13 cellular contexts compared by ENCODE assay signal in the genomic region with DNA sequence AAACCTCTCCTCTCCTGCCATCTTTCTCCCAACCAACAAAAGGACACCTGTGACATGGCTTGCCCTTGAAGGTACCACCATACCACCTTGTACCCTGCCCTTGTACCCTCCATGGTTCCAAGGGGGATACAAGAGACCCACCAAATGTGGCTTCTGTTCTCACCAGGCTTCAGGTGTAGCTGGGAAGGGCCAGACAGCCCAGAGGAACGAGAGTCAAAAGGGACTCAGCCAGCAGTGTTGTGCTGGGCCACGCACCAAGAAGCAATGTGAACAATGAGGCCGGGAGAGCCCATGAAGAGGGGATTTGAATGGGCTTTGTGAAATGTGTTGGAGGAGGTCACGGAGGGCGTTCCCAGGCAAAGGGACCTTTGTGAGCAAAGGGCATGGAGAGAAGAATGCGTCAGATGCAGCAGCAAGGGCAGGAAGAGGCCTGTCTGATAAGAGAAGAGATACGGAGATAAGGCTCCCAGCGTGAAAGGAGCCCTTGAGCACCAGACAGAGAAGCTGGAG. TPM values are rescaled to one million over a fixed set of nuclear protein-coding genes. Genes with fewer than 3 reads are reported as not detected.
A peak's percentile ranks its signal among the peaks of the same experiment; 100 is the strongest.
DNase-seq lines count a peak whose midpoint lies in the region; ATAC-seq and TF ChIP-seq lines count a peak whose summit lies in the region.
"Had no signal": no experiment of that assay in that cellular context is flagged by ENCODE, and none has a peak within 500 bp of the region (broad histone marks: within the 10 kb centered on the region; RNA-seq: fewer than 3 reads in every experiment).

No MANE protein-coding gene starts in this region.

- peak; percentile 25 for DNase-seq in A172 (ENCODE audit: low spot score)
- DNase-seq in HuH-7.5 (ENCODE audit: low spot score): peak; percentile 27
- DNase-seq in activated T-cell treated with anti-CD3 and anti-CD28 coated beads, Interleukin-2, amount 50 U/mL, for 72 hours: peak in 1 of 2 donors; percentile 15
- no peak for DNase-seq in immature natural killer cell
- no peak for DNase-seq in NCI-H345 (lab: John Stamatoyannopoulos, UW)
- DNase-seq in substantia nigra (lab: John Stamatoyannopoulos, UW): no peak
- no peak for DNase-seq in body of pancreas
- DNase-seq in G401 (ENCODE audit: low spot score): no peak
- DNase-seq: NCI-H1930, psoas muscle had no signal

- no peaks in the 10 kb centered on the region for H3K36me3 Mint-ChIP-seq in activated T-cell treated with anti-CD3 and anti-CD28 coated beads, Interleukin-2, amount 50 U/mL, for 72 hours (ENCODE audit: insufficient read depth in 2 of 2)
- no peaks in the 10 kb centered on the region for H3K36me3 Mint-ChIP-seq in immature natural killer cell

- H3K36me3 ChIP-seq in body of pancreas (replicated peaks in 1 of 2; ENCODE audit: insufficient read depth in 1 of 2, low read depth in 2 of 2): no peaks in the 10 kb centered on the region
- H3K36me3 ChIP-seq: BLaER1 treated with 17β-estradiol and CSF1 and Interleukin-3, amounts not matched to agents 10 nM and 100 nM had no signal

- no peak for TF ChIP-seq CTCF in body of pancreas (IDR thresholded peaks at IDR 0.05)

- H3K4me1 Mint-ChIP-seq in activated T-cell treated with anti-CD3 and anti-CD28 coated beads, Interleukin-2, amount 50 U/mL, for 72 hours (ENCODE audit: low read depth): peaks cover 14% of the 10 kb centered on the region
- peaks cover 60 to 71% of the 10 kb centered on the region in 2 donors for H3K4me1 Mint-ChIP-seq in immature natural killer cell

- no peaks in the 10 kb centered on the region for H3K27me3 Mint-ChIP-seq in activated T-cell treated with anti-CD3 and anti-CD28 coated beads, Interleukin-2, amount 50 U/mL, for 72 hours (ENCODE audit: low read depth)
- H3K27me3 Mint-ChIP-seq in immature natural killer cell (ENCODE audit: low read depth in 3 of 3): peaks cover 5 to 22% (median 19%) of the 10 kb centered on the region in 3 donors

- no peak for TF ChIP-seq POLR2A in body of pancreas (IDR thresholded peaks at IDR 0.05)

- no peaks in the 10 kb centered on the region for H3K9me3 ChIP-seq in body of pancreas
- H3K9me3 ChIP-seq: BLaER1 treated with 17β-estradiol and CSF1 and Interleukin-3, amounts not matched to agents 10 nM and 100 nM; psoas muscle had no signal

- H3K9me3 Mint-ChIP-seq in activated T-cell treated with anti-CD3 and anti-CD28 coated beads, Interleukin-2, amount 50 U/mL, for 72 hours: no peaks in the 10 kb centered on the region
- H3K9me3 Mint-ChIP-seq in immature natural killer cell: no peaks in the 10 kb centered on the region

- no peaks in the 10 kb centered on the region for H3K27me3 ChIP-seq in body of pancreas
- H3K27me3 ChIP-seq: BLaER1 treated with 17β-estradiol and CSF1 and Interleukin-3, amounts not matched to agents 10 nM and 100 nM had no signal

- in situ Hi-C loops in G401 (cut with HindIII; ENCODE audit: low sequenced_read_pairs): no loop called here

- peak overlapping the region; percentile 53 to 55 for H3K4me3 Mint-ChIP-seq in activated T-cell treated with anti-CD3 and anti-CD28 coated beads, Interleukin-2, amount 50 U/mL, for 72 hours
- peak overlapping the region; percentile 46 to 88 (median 65) for H3K4me3 Mint-ChIP-seq in immature natural killer cell

- peak overlapping the region; percentile 45 for H3K27ac Mint-ChIP-seq in activated T-cell treated with anti-CD3 and anti-CD28 coated beads, Interleukin-2, amount 50 U/mL, for 72 hours
- peak overlapping the region; percentile 90 to 97 (median 94) for H3K27ac Mint-ChIP-seq in immature natural killer cell

- H3K27ac ChIP-seq in substantia nigra (ENCODE audit: low read depth, low read length, poor library complexity, severe bottlenecking) (no peak overlapping the region), body of pancreas (no peak overlapping the region)
- H3K27ac ChIP-seq: BLaER1 treated with 17β-estradiol and CSF1 and Interleukin-3, amounts not matched to agents 10 nM and 100 nM; psoas muscle had no signal

- 61 to 77% methylated on average over 7 to 8 of the region's 8 CpGs for WGBS in body of pancreas, 2 donors

- intact Hi-C loops in body of pancreas (cut with DNase I): no loop called here

- no peak overlapping the region for H3K4me3 ChIP-seq in body of pancreas
- H3K4me3 ChIP-seq: BLaER1 treated with 17β-estradiol and CSF1 and Interleukin-3, amounts not matched to agents 10 nM and 100 nM; psoas muscle had no signal

- ATAC-seq in activated T-cell treated with anti-CD3 and anti-CD28 coated beads, Interleukin-2, amount 50 U/mL, for 72 hours (replicated peaks in 1 of 2): peak in 1 of 2 donors; percentile 44
- ATAC-seq in body of pancreas: no peak
- ATAC-seq: left lobe of liver had no signal

- H3K4me1 ChIP-seq in body of pancreas: no peaks in the 10 kb centered on the region

RNA-seq across cellular contexts. Expression of a gene that starts 48.6 kb away (rescaled TPM):
- total RNA-seq in A172 (2014; rRNA removed; shearing (Covaris generic)): 0.65 and 1.0 TPM in 2 replicates
- 1 to 10 TPM in 1 of 2 donors, under 1 TPM in 1; 0.72 to 1.9 TPM for total RNA-seq in activated T-cell treated with anti-CD3 and anti-CD28 coated beads, Interleukin-2, amount 50 U/mL, for 72 hours
- 1 to 10 TPM in 1 of 3 donors, under 1 TPM in 1, not detected in 1; 0.43 to 1.2 TPM for polyA plus RNA-seq in immature natural killer cell
- total RNA-seq in body of pancreas: 10 to 100 TPM in 1 of 2 donors, 1 to 10 TPM in 1; 1.0 to 12.9 TPM
- total RNA-seq in G401 (2014; rRNA removed; shearing (Covaris generic)): under 0.01 and 2.4 TPM in 2 replicates
- total RNA-seq: OCI-LY7 had no signal

Comparison
In these comparisons a context has a peak if more than half of its experiments do, and no peak if none do; other contexts are left out.
1. DNase-seq: peak in A172 (single experiment) and HuH-7.5 (single experiment); none in immature natural killer cell (0 of 3), NCI-H345 (single experiment), substantia nigra (0 of 49), body of pancreas (0 of 4) and G401 (single experiment).